Comparison of ENCODE assay signal across 19 cellular contexts in the genomic region with DNA sequence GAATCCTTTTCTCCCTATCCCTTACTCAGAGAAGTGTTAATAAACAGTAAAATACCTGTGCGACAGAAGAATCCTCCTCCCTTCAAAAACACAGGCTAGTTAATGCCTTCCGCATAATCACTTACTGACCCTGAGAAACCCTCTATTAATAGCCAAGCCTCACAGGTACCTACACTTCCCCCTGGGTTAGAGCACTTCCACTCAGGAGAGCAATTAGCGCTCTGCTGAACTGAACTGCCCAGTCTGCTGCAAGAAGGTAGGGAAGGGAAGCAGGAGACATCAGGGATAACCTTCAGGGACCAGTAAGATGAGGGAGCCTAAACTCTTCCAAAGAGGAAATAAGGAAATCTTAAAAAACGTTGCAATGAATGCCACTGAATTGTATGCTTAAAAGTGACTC.
"Had no signal": no experiment of that assay in that cellular context is flagged by ENCODE, and none has a peak within 500 bp of the region (broad histone marks: within the 10 kb centered on the region; RNA-seq: fewer than 3 reads in every experiment).

No MANE protein-coding gene starts in this region.

- H3K9me3 Mint-ChIP-seq: naive B cell, nephron had no signal

- H3K36me3 Mint-ChIP-seq: naive B cell had no signal

- H3K27ac Mint-ChIP-seq: naive B cell had no signal

- H3K4me3 Mint-ChIP-seq: naive B cell, nephron had no signal

- H3K4me1 Mint-ChIP-seq: naive B cell had no signal

- H3K4me3 ChIP-seq: heart right ventricle, lung, stomach, thoracic aorta, transverse colon had no signal

- DNase-seq: effector memory CD4-positive, alpha-beta T cell; heart right ventricle; hypothalamus; left ventricle myocardium superior; mesenchymal stem cell; midbrain; naive B cell; posterior cingulate gyrus; right cardiac atrium; small intestine; stimulated activated CD4-positive, alpha-beta T cell treated with anti-CD3 and anti-CD28 coated beads, Interleukin-12 subunit alpha, Interleukin-12 subunit beta, amount 100 ng/mL, for 4 hours; stimulated activated naive CD4-positive, alpha-beta T cell; stomach; substantia nigra; transverse colon had no signal

- H3K27ac ChIP-seq: heart right ventricle, neutrophil, stomach, thoracic aorta, transverse colon had no signal
